Comparison of ENCODE assay signal across 8 cellular contexts in genomic region chr6:100099189-100100074, GRCh38.
A peak's percentile ranks its signal among the peaks of the same experiment; 100 is the strongest.
DNase-seq lines count a peak whose midpoint lies in the region; ATAC-seq and TF ChIP-seq lines count a peak whose summit lies in the region.

No MANE protein-coding gene starts in this region.

- no peak overlapping the region for H3K27ac ChIP-seq in RWPE2 (ENCODE audit: poor library complexity, severe bottlenecking)

- TF ChIP-seq CTCF in RWPE2 (IDR thresholded peaks at IDR 0.05; ENCODE audit: poor library complexity, severe bottlenecking): peak; percentile 82

- no peaks in the 10 kb centered on the region for H3K36me3 ChIP-seq in RWPE2 (ENCODE audit: low read depth)

- H3K4me1 ChIP-seq in RWPE2 (ENCODE audit: insufficient read depth, poor library complexity, severe bottlenecking): no peaks in the 10 kb centered on the region

- no peak overlapping the region for H3K4me3 ChIP-seq in RWPE2 (ENCODE audit: severe bottlenecking)

- DNase-seq in DMS153 (lab: John Stamatoyannopoulos, UW): peak; percentile 5
- no peak for DNase-seq in RWPE2 (ENCODE audit: low spot score)
- peak; percentile 11 for DNase-seq in globus pallidus (ENCODE audit: low spot score)
- no peak for DNase-seq in effector CD8-positive, alpha-beta T cell (lab: John Stamatoyannopoulos, UW)
- no peak for DNase-seq in NK-92 (lab: John Stamatoyannopoulos, UW; ENCODE audit: unreplicated experiment)
- DNase-seq in NCI-H226: no peak

- ATAC-seq in HG03354 (IDR thresholded peaks at IDR 0.05; ENCODE audit: poor library complexity, severe bottlenecking, unreplicated experiment) (peak; percentile 57), RWPE2 (ENCODE audit: low read depth) (0 out of 3 replicates have a peak, but pooled peaks have one; percentile 45), GM19324 (IDR thresholded peaks at IDR 0.05; ENCODE audit: low FRiP score, unreplicated experiment) (no peak)

- H3K27me3 ChIP-seq in RWPE2 (ENCODE audit: insufficient read depth, poor library complexity, severe bottlenecking): peaks cover 7% of the 10 kb centered on the region

- H3K9me3 ChIP-seq in RWPE2 (ENCODE audit: severe bottlenecking): no peaks in the 10 kb centered on the region

Comparison
In these comparisons a context has a peak if more than half of its experiments do, and no peak if none do; other contexts are left out.
1. DNase-seq: peak in DMS153 (single experiment) and globus pallidus (single experiment); none in RWPE2 (single experiment), effector CD8-positive, alpha-beta T cell (single experiment), NK-92 (single experiment) and NCI-H226 (single experiment).